ENCODE assay signal across 9 cellular contexts in the genomic region with DNA sequence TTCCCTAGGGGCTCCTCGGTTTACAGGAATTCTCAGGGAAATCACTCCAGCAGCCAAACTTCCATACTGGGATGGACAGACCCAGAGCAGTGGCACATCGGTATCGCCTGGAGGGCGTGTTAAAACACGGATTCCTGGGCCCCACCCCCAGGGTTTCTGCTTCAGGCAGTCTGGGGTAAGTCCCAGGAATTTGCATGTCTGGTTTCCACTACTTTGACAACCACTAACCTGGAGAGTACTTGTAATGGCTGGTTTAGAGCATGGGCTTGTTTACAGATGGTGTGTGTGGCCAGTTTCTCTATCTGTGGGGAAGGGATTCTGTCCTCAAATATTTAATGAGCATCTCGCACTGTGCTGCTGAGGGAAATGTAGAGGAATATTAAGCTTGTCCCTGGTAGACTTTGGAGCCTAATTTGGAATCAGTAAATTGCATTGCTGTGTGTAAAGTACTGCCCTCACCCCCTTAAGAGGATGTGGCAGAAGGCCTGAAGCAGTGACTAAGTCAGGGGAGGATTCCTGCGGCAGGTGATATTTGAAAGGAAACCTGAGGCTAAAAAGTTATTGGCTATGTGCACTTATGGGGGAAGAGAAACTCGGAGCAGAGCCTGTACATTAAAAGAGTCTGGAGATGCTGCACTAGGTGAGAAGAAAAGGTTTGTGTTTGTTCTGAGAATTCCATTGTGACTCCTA. TPM values are rescaled to one million over a fixed set of nuclear protein-coding genes. Genes with fewer than 3 reads are reported as not detected.
A peak's percentile ranks its signal among the peaks of the same experiment; 100 is the strongest.
DNase-seq lines count a peak whose midpoint lies in the region; ATAC-seq lines count a peak whose summit lies in the region.
"Had no signal": no experiment of that assay in that cellular context is flagged by ENCODE, and none has a peak within 500 bp of the region (broad histone marks: within the 10 kb centered on the region; RNA-seq: fewer than 3 reads in every experiment).

No MANE protein-coding gene starts in this region.

- H3K36me3 ChIP-seq in mesendoderm (ENCODE audit: control insufficient read depth, insufficient read depth, low read length): peaks cover 2% of the 10 kb centered on the region

- H3K23ac ChIP-seq in mesendoderm (ENCODE audit: low read length): no peak overlapping the region

- H3K27ac ChIP-seq in mesendoderm (ENCODE audit: low read depth, low read length): peak overlapping the region; percentile 70

- peaks cover 4% of the 10 kb centered on the region for H3K79me1 ChIP-seq in mesendoderm (ENCODE audit: low read length)

- WGBS in mesendoderm (ENCODE audit: extremely low coverage, insufficient coverage, low lambda C conversion rate): no CpG with 5 or more reads among the region's 8 CpGs

- peaks cover 5% of the 10 kb centered on the region for H3K4me1 ChIP-seq in mesendoderm (ENCODE audit: control insufficient read depth, low read depth, low read length)

- peak; percentile 24 for DNase-seq in NCI-H226
- peak; percentile 92 for DNase-seq in mesendoderm
- DNase-seq in DMS 273 (lab: John Stamatoyannopoulos, UW; ENCODE audit: unreplicated experiment): no peak
- DNase-seq in activated T-cell treated with anti-CD3 and anti-CD28 coated beads for 4 hours: no peak
- no peak for DNase-seq in SHP77 (lab: John Stamatoyannopoulos, UW)
- no peak for DNase-seq in NCI-H774 (lab: John Stamatoyannopoulos, UW)
- DNase-seq: glutamatergic neuron had no signal

- H4K5ac ChIP-seq in mesendoderm (ENCODE audit: low read length): no peak overlapping the region

- H2BK120ac ChIP-seq in mesendoderm (ENCODE audit: low read depth, low read length): no peak overlapping the region

- peak overlapping the region; percentile 5 for H3K56ac ChIP-seq in mesendoderm (ENCODE audit: low read length)

- no peak overlapping the region for H3K4ac ChIP-seq in mesendoderm (ENCODE audit: low read depth, low read length)

- no peak overlapping the region for H3K4me2 ChIP-seq in mesendoderm (ENCODE audit: low read length)

- no peak overlapping the region for H3K18ac ChIP-seq in mesendoderm (ENCODE audit: low read length)

- H4K8ac ChIP-seq in mesendoderm (ENCODE audit: low read depth, low read length): no peak overlapping the region

- H3K27me3 ChIP-seq in mesendoderm (ENCODE audit: insufficient read depth, low read length, poor library complexity): no peaks in the 10 kb centered on the region

- peaks cover 4% of the 10 kb centered on the region for H3K79me2 ChIP-seq in mesendoderm (ENCODE audit: control insufficient read depth, insufficient read depth, low read length)

- H2AK5ac ChIP-seq in mesendoderm (ENCODE audit: low read length): no peak overlapping the region

- no peak overlapping the region for H2BK5ac ChIP-seq in mesendoderm (ENCODE audit: low read length)

- H3K9ac ChIP-seq in mesendoderm (ENCODE audit: low read length): no peak overlapping the region

- no peak overlapping the region for H3K4me3 ChIP-seq in mesendoderm (ENCODE audit: low read length)

- no peak overlapping the region for H2BK15ac ChIP-seq in mesendoderm (replicated peaks; ENCODE audit: low read depth)

- peak; percentile 97 for ATAC-seq in GM19035 (IDR thresholded peaks at IDR 0.05; ENCODE audit: unreplicated experiment)
- ATAC-seq in HG02623 (IDR thresholded peaks at IDR 0.05; ENCODE audit: unreplicated experiment): peak; percentile 99

RNA-seq across cellular contexts. Expression of a gene that starts 18.6 kb away (rescaled TPM):
- polyA plus RNA-seq in mesendoderm (2013, experiment 1 of 2): 65.2 TPM
- polyA plus RNA-seq in mesendoderm (2013, experiment 2 of 2): 64.3 TPM

Comparison
In these comparisons a context has a peak if more than half of its experiments do, and no peak if none do; other contexts are left out.
1. DNase-seq: peak in NCI-H226 (single experiment) and mesendoderm (single experiment); none in DMS 273 (single experiment), activated T-cell treated with anti-CD3 and anti-CD28 coated beads for 4 hours (single experiment), SHP77 (0 of 2) and NCI-H774 (single experiment).